1 cellular context compared by ENCODE assay signal in the genomic region with DNA sequence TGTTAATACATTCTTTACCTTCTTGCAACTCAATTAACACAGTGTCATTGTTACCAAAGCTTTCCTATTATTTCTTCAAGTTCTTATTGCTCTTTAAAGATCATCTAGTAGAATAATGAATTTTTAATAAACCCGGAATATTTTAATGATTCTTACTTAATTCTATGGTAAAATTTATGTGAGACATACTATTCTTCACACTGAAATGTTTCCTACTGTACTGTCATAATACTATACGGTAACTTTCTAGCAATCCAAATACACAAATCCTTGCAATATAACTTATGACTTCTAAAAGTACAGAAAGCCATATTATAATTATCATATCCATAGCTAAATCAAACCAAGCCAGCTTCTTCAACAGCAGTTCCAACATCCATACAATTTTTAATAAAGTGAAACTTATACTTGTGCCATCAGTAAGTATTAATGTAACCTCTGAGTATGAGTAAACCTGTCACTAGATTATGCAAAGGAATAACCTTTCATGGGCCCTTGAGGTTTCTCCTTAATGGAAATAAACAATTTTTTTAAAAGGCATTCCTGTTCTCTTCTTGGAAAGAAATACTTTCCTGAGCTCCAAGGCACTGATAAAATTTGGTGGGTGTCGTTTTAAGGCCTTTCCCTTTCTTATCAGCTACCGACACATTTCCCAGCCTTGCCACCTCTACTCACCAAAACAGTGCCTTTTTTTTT.
TF ChIP-seq lines count a peak whose summit lies in the region.

No MANE protein-coding gene starts in this region.

TF ChIP-seq in K562, 482 proteins besides CTCF, POLR2A, EP300 and RAD21 (continued from another document and continues in another):
- TF ChIP-seq, protein P1, sequence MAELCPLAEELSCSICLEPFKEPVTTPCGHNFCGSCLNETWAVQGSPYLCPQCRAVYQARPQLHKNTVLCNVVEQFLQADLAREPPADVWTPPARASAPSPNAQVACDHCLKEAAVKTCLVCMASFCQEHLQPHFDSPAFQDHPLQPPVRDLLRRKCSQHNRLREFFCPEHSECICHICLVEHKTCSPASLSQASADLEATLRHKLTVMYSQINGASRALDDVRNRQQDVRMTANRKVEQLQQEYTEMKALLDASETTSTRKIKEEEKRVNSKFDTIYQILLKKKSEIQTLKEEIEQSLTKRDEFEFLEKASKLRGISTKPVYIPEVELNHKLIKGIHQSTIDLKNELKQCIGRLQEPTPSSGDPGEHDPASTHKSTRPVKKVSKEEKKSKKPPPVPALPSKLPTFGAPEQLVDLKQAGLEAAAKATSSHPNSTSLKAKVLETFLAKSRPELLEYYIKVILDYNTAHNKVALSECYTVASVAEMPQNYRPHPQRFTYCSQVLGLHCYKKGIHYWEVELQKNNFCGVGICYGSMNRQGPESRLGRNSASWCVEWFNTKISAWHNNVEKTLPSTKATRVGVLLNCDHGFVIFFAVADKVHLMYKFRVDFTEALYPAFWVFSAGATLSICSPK (IDR thresholded peaks at IDR 0.05; ENCODE audit: borderline replicate concordance) = no peak
- TF ChIP-seq, protein P2, sequence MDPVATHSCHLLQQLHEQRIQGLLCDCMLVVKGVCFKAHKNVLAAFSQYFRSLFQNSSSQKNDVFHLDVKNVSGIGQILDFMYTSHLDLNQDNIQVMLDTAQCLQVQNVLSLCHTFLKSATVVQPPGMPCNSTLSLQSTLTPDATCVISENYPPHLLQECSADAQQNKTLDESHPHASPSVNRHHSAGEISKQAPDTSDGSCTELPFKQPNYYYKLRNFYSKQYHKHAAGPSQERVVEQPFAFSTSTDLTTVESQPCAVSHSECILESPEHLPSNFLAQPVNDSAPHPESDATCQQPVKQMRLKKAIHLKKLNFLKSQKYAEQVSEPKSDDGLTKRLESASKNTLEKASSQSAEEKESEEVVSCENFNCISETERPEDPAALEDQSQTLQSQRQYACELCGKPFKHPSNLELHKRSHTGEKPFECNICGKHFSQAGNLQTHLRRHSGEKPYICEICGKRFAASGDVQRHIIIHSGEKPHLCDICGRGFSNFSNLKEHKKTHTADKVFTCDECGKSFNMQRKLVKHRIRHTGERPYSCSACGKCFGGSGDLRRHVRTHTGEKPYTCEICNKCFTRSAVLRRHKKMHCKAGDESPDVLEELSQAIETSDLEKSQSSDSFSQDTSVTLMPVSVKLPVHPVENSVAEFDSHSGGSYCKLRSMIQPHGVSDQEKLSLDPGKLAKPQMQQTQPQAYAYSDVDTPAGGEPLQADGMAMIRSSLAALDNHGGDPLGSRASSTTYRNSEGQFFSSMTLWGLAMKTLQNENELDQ (CRISPR knock-in tag; IDR thresholded peaks at IDR 0.05; ENCODE audit: borderline replicate concordance) = no peak
- TF ChIP-seq, protein P3, sequence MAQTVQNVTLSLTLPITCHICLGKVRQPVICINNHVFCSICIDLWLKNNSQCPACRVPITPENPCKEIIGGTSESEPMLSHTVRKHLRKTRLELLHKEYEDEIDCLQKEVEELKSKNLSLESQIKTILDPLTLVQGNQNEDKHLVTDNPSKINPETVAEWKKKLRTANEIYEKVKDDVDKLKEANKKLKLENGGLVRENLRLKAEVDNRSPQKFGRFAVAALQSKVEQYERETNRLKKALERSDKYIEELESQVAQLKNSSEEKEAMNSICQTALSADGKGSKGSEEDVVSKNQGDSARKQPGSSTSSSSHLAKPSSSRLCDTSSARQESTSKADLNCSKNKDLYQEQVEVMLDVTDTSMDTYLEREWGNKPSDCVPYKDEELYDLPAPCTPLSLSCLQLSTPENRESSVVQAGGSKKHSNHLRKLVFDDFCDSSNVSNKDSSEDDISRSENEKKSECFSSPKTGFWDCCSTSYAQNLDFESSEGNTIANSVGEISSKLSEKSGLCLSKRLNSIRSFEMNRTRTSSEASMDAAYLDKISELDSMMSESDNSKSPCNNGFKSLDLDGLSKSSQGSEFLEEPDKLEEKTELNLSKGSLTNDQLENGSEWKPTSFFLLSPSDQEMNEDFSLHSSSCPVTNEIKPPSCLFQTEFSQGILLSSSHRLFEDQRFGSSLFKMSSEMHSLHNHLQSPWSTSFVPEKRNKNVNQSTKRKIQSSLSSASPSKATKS (CRISPR knock-in tag; IDR thresholded peaks at IDR 0.05) = no peak
- peak; percentile 99 for TF ChIP-seq ARID1B (IDR thresholded peaks at IDR 0.05)
- TF ChIP-seq IFI16 (CRISPR knock-in tag; IDR thresholded peaks at IDR 0.05) = no peak
- TF ChIP-seq, protein P4, sequence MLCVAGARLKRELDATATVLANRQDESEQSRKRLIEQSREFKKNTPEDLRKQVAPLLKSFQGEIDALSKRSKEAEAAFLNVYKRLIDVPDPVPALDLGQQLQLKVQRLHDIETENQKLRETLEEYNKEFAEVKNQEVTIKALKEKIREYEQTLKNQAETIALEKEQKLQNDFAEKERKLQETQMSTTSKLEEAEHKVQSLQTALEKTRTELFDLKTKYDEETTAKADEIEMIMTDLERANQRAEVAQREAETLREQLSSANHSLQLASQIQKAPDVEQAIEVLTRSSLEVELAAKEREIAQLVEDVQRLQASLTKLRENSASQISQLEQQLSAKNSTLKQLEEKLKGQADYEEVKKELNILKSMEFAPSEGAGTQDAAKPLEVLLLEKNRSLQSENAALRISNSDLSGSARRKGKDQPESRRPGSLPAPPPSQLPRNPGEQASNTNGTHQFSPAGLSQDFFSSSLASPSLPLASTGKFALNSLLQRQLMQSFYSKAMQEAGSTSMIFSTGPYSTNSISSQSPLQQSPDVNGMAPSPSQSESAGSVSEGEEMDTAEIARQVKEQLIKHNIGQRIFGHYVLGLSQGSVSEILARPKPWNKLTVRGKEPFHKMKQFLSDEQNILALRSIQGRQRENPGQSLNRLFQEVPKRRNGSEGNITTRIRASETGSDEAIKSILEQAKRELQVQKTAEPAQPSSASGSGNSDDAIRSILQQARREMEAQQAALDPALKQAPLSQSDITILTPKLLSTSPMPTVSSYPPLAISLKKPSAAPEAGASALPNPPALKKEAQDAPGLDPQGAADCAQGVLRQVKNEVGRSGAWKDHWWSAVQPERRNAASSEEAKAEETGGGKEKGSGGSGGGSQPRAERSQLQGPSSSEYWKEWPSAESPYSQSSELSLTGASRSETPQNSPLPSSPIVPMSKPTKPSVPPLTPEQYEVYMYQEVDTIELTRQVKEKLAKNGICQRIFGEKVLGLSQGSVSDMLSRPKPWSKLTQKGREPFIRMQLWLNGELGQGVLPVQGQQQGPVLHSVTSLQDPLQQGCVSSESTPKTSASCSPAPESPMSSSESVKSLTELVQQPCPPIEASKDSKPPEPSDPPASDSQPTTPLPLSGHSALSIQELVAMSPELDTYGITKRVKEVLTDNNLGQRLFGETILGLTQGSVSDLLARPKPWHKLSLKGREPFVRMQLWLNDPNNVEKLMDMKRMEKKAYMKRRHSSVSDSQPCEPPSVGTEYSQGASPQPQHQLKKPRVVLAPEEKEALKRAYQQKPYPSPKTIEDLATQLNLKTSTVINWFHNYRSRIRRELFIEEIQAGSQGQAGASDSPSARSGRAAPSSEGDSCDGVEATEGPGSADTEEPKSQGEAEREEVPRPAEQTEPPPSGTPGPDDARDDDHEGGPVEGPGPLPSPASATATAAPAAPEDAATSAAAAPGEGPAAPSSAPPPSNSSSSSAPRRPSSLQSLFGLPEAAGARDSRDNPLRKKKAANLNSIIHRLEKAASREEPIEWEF (CRISPR knock-in tag; IDR thresholded peaks at IDR 0.05) = peak; percentile 64; the same call in 1 of the 2 replicates
- TF ChIP-seq WHSC1 (IDR thresholded peaks at IDR 0.05; ENCODE audit: low read length) = no peak
- no peak for TF ChIP-seq POLR2AphosphoS2 (IDR thresholded peaks at IDR 0.05; ENCODE audit: low read length)
- TF ChIP-seq ZC3H4 (CRISPR knock-in tag; IDR thresholded peaks at IDR 0.05; ENCODE audit: borderline replicate concordance) = no peak
- TF ChIP-seq PCBP2 (IDR thresholded peaks at IDR 0.05; ENCODE audit: low read depth, low read length, poor library complexity, severe bottlenecking) = no peak
- no peak for TF ChIP-seq JUNB (CRISPR knock-in tag; conservative IDR thresholded peaks at IDR 0.05)
- no peak for TF ChIP-seq RFX7 (CRISPR knock-in tag; IDR thresholded peaks at IDR 0.05)
- no peak for TF ChIP-seq ELF1 (tag; IDR thresholded peaks at IDR 0.05)
- peak; percentile 69 for TF ChIP-seq SMAD4 (CRISPR knock-in tag; conservative IDR thresholded peaks at IDR 0.05)
- TF ChIP-seq KAT8 (IDR thresholded peaks at IDR 0.05; ENCODE audit: low read depth) = no peak
- TF ChIP-seq SIX5 (IDR thresholded peaks at IDR 0.05; ENCODE audit: borderline replicate concordance in 1 of 2, insufficient read depth in 1 of 2, low read depth in 1 of 2, low read length in 2 of 2) = no peak
- no peak for TF ChIP-seq ZBTB8A (IDR thresholded peaks at IDR 0.05; ENCODE audit: partially characterized antibody)
- TF ChIP-seq, protein P5, sequence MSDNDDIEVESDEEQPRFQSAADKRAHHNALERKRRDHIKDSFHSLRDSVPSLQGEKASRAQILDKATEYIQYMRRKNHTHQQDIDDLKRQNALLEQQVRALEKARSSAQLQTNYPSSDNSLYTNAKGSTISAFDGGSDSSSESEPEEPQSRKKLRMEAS (CRISPR knock-in tag; IDR thresholded peaks at IDR 0.05) = no peak
- TF ChIP-seq ZNF146 (CRISPR knock-in tag; IDR thresholded peaks at IDR 0.05; ENCODE audit: unreplicated experiment) = no peak
- TF ChIP-seq YBX1 (IDR thresholded peaks at IDR 0.05) = no peak
- TF ChIP-seq SRF (CRISPR knock-in tag; IDR thresholded peaks at IDR 0.05) = no peak
- TF ChIP-seq, protein P6, sequence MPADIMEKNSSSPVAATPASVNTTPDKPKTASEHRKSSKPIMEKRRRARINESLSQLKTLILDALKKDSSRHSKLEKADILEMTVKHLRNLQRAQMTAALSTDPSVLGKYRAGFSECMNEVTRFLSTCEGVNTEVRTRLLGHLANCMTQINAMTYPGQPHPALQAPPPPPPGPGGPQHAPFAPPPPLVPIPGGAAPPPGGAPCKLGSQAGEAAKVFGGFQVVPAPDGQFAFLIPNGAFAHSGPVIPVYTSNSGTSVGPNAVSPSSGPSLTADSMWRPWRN (IDR thresholded peaks at IDR 0.05; ENCODE audit: low read depth) = peak; percentile 84
- no peak for TF ChIP-seq FOS (IDR thresholded peaks at IDR 0.05; ENCODE audit: extremely low read depth, insufficient read length)
- TF ChIP-seq CEBPB (tag; IDR thresholded peaks at IDR 0.05) = no peak
- peak; percentile 48; the same call in 1 of the 2 replicates for TF ChIP-seq POLR2H (tag; IDR thresholded peaks at IDR 0.05; ENCODE audit: low read depth)
- no peak for TF ChIP-seq ELF2 (CRISPR knock-in tag; IDR thresholded peaks at IDR 0.05)
- TF ChIP-seq, protein P7, sequence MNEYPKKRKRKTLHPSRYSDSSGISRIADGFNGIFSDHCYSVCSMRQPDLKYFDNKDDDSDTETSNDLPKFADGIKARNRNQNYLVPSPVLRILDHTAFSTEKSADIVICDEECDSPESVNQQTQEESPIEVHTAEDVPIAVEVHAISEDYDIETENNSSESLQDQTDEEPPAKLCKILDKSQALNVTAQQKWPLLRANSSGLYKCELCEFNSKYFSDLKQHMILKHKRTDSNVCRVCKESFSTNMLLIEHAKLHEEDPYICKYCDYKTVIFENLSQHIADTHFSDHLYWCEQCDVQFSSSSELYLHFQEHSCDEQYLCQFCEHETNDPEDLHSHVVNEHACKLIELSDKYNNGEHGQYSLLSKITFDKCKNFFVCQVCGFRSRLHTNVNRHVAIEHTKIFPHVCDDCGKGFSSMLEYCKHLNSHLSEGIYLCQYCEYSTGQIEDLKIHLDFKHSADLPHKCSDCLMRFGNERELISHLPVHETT (CRISPR knock-in tag; conservative IDR thresholded peaks at IDR 0.05 in 1 of 2, IDR thresholded peaks at IDR 0.05 in 1 of 2) = no peak
- TF ChIP-seq, protein P8, sequence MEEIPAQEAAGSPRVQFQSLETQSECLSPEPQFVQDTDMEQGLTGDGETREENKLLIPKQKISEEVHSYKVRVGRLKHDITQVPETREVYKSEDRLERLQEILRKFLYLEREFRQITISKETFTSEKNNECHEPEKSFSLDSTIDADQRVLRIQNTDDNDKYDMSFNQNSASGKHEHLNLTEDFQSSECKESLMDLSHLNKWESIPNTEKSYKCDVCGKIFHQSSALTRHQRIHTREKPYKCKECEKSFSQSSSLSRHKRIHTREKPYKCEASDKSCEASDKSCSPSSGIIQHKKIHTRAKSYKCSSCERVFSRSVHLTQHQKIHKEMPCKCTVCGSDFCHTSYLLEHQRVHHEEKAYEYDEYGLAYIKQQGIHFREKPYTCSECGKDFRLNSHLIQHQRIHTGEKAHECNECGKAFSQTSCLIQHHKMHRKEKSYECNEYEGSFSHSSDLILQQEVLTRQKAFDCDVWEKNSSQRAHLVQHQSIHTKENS (CRISPR knock-in tag; IDR thresholded peaks at IDR 0.05) = no peak
- TF ChIP-seq, protein P9, sequence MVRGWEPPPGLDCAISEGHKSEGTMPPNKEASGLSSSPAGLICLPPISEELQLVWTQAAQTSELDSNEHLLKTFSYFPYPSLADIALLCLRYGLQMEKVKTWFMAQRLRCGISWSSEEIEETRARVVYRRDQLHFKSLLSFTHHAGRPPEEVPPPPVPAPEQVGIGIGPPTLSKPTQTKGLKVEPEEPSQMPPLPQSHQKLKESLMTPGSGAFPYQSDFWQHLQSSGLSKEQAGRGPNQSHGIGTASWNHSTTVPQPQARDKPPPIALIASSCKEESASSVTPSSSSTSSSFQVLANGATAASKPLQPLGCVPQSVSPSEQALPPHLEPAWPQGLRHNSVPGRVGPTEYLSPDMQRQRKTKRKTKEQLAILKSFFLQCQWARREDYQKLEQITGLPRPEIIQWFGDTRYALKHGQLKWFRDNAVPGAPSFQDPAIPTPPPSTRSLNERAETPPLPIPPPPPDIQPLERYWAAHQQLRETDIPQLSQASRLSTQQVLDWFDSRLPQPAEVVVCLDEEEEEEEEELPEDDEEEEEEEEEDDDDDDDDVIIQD (CRISPR knock-in tag; IDR thresholded peaks at IDR 0.05) = no peak
- TF ChIP-seq, protein P10, sequence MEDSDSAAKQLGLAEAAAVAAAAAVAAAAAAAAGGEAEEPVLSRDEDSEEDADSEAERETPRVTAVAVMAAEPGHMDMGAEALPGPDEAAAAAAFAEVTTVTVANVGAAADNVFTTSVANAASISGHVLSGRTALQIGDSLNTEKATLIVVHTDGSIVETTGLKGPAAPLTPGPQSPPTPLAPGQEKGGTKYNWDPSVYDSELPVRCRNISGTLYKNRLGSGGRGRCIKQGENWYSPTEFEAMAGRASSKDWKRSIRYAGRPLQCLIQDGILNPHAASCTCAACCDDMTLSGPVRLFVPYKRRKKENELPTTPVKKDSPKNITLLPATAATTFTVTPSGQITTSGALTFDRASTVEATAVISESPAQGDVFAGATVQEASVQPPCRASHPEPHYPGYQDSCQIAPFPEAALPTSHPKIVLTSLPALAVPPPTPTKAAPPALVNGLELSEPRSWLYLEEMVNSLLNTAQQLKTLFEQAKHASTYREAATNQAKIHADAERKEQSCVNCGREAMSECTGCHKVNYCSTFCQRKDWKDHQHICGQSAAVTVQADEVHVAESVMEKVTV (CRISPR knock-in tag; IDR thresholded peaks at IDR 0.05) = no peak
- TF ChIP-seq NFRKB (IDR thresholded peaks at IDR 0.05; ENCODE audit: low read depth) = no peak
- TF ChIP-seq SMARCB1 (IDR thresholded peaks at IDR 0.05; ENCODE audit: insufficient read length, low read depth) = no peak
- TF ChIP-seq, protein P11, sequence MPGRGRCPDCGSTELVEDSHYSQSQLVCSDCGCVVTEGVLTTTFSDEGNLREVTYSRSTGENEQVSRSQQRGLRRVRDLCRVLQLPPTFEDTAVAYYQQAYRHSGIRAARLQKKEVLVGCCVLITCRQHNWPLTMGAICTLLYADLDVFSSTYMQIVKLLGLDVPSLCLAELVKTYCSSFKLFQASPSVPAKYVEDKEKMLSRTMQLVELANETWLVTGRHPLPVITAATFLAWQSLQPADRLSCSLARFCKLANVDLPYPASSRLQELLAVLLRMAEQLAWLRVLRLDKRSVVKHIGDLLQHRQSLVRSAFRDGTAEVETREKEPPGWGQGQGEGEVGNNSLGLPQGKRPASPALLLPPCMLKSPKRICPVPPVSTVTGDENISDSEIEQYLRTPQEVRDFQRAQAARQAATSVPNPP (IDR thresholded peaks at IDR 0.05; ENCODE audit: borderline replicate concordance, insufficient read depth, insufficient read length) = no peak
